In the genomic region with DNA sequence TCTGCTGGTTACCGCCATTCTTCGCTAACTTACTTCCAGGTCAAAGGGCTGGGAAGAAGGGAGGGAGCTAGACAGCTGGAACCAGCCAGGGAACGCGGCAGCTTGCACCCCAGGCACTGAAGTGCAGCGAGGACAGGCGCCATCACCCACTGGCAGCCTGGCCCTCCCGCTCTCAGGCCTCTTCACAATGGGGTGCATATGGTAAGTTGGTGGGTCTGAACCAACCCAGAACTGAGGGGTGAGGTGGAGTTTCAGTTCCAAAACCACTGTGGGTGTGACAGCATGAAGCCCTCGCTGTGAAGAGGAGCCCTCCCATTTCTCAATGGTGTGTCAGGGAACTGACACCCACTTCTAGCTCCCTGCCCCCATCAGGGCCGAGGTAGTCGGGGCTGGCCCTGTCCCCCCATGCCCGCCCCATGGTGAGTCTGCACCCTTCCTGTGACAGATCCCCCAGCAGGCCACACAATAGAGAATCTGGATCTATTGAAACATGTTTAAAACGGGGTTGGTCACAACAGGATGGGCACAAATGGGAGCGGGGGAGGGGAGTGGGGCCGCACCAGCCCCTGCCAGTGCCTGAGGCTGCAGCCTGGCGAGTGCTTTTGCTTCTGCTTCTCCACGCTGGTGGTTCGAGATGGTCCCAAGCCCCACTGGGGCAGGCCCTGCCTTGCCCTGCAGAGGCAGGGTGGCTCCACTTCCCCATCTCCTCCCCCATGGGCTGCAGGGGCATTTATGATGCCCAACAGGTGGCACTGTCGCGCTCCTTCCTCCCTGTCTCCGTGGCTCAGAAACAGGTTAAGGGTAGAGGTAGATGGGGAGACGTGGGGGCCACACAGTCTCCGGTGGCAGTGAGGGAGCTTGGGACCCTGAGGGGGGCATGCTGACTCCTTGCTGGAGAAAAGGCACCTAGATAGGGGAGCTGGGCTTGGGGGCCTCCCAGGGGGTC, we compare ENCODE assay signal across 1 cellular context.
A peak's percentile ranks its signal among the peaks of the same experiment; 100 is the strongest.
TF ChIP-seq lines count a peak whose summit lies in the region.

No MANE protein-coding gene starts in this region.

TF ChIP-seq in GM12878, 131 proteins besides CTCF, POLR2A, EP300 and RAD21 (continued from another document):
- TF ChIP-seq, protein P1, sequence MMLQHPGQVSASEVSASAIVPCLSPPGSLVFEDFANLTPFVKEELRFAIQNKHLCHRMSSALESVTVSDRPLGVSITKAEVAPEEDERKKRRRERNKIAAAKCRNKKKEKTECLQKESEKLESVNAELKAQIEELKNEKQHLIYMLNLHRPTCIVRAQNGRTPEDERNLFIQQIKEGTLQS (IDR thresholded peaks at IDR 0.05; ENCODE audit: borderline replicate concordance, extremely low read depth, low read depth, low read length), result no peak
- no peak for TF ChIP-seq ESRRA (IDR thresholded peaks at IDR 0.05; ENCODE audit: low read length)
- TF ChIP-seq RCOR1 (conservative IDR thresholded peaks at IDR 0.05; ENCODE audit: low read depth, low read length), result no peak; the same call in 1 of the 2 replicates
- TF ChIP-seq SMAD5 (IDR thresholded peaks at IDR 0.05; ENCODE audit: low read depth), result no peak; the same call in 1 of the 2 replicates
- TF ChIP-seq POLR2AphosphoS5 (IDR thresholded peaks at IDR 0.05; ENCODE audit: low read length), result peak; percentile 88
- TF ChIP-seq ETV6 (conservative IDR thresholded peaks at IDR 0.05 in 1 of 2, IDR thresholded peaks at IDR 0.05 in 1 of 2; ENCODE audit: borderline replicate concordance in 1 of 2, low read depth in 1 of 2), result no peak
- TF ChIP-seq EGR1 (IDR thresholded peaks at IDR 0.05; ENCODE audit: borderline replicate concordance in 1 of 2, low read depth in 2 of 2, low read length in 2 of 2), result 0 out of 3 replicates have a peak, but pooled peaks of 1 of the 2 experiments have one; percentile 23
- TF ChIP-seq BCL11A (IDR thresholded peaks at IDR 0.05; ENCODE audit: low read depth, low read length), result 0 out of 2 replicates have a peak, but pooled peaks have one; percentile 25
- TF ChIP-seq, protein P2, sequence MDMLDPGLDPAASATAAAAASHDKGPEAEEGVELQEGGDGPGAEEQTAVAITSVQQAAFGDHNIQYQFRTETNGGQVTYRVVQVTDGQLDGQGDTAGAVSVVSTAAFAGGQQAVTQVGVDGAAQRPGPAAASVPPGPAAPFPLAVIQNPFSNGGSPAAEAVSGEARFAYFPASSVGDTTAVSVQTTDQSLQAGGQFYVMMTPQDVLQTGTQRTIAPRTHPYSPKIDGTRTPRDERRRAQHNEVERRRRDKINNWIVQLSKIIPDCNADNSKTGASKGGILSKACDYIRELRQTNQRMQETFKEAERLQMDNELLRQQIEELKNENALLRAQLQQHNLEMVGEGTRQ (IDR thresholded peaks at IDR 0.05; ENCODE audit: borderline replicate concordance, low read depth, low read length), result no peak
- TF ChIP-seq, protein P3, sequence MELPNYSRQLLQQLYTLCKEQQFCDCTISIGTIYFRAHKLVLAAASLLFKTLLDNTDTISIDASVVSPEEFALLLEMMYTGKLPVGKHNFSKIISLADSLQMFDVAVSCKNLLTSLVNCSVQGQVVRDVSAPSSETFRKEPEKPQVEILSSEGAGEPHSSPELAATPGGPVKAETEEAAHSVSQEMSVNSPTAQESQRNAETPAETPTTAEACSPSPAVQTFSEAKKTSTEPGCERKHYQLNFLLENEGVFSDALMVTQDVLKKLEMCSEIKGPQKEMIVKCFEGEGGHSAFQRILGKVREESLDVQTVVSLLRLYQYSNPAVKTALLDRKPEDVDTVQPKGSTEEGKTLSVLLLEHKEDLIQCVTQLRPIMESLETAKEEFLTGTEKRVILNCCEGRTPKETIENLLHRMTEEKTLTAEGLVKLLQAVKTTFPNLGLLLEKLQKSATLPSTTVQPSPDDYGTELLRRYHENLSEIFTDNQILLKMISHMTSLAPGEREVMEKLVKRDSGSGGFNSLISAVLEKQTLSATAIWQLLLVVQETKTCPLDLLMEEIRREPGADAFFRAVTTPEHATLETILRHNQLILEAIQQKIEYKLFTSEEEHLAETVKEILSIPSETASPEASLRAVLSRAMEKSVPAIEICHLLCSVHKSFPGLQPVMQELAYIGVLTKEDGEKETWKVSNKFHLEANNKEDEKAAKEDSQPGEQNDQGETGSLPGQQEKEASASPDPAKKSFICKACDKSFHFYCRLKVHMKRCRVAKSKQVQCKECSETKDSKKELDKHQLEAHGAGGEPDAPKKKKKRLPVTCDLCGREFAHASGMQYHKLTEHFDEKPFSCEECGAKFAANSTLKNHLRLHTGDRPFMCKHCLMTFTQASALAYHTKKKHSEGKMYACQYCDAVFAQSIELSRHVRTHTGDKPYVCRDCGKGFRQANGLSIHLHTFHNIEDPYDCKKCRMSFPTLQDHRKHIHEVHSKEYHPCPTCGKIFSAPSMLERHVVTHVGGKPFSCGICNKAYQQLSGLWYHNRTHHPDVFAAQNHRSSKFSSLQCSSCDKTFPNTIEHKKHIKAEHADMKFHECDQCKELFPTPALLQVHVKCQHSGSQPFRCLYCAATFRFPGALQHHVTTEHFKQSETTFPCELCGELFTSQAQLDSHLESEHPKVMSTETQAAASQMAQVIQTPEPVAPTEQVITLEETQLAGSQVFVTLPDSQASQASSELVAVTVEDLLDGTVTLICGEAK (IDR thresholded peaks at IDR 0.05; ENCODE audit: borderline replicate concordance), result no peak
- TF ChIP-seq MYB (IDR thresholded peaks at IDR 0.05; ENCODE audit: borderline replicate concordance, low read depth, low read length), result no peak
- no peak for TF ChIP-seq JUNB (IDR thresholded peaks at IDR 0.05)
- TF ChIP-seq, protein P4, sequence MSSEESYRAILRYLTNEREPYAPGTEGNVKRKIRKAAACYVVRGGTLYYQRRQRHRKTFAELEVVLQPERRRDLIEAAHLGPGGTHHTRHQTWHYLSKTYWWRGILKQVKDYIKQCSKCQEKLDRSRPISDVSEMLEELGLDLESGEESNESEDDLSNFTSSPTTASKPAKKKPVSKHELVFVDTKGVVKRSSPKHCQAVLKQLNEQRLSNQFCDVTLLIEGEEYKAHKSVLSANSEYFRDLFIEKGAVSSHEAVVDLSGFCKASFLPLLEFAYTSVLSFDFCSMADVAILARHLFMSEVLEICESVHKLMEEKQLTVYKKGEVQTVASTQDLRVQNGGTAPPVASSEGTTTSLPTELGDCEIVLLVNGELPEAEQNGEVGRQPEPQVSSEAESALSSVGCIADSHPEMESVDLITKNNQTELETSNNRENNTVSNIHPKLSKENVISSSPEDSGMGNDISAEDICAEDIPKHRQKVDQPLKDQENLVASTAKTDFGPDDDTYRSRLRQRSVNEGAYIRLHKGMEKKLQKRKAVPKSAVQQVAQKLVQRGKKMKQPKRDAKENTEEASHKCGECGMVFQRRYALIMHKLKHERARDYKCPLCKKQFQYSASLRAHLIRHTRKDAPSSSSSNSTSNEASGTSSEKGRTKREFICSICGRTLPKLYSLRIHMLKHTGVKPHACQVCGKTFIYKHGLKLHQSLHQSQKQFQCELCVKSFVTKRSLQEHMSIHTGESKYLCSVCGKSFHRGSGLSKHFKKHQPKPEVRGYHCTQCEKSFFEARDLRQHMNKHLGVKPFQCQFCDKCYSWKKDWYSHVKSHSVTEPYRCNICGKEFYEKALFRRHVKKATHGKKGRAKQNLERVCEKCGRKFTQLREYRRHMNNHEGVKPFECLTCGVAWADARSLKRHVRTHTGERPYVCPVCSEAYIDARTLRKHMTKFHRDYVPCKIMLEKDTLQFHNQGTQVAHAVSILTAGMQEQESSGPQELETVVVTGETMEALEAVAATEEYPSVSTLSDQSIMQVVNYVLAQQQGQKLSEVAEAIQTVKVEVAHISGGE (CRISPR knock-in tag; IDR thresholded peaks at IDR 0.05), result no peak
- TF ChIP-seq SIX5 (IDR thresholded peaks at IDR 0.05; ENCODE audit: low read depth, low read length, severe bottlenecking), result no peak
- TF ChIP-seq POLR2AphosphoS2 (IDR thresholded peaks at IDR 0.05; ENCODE audit: low read depth, low read length), result peak; percentile 90
- no peak for TF ChIP-seq SP1 (IDR thresholded peaks at IDR 0.05; ENCODE audit: low read depth, low read length)
- TF ChIP-seq, protein P5, sequence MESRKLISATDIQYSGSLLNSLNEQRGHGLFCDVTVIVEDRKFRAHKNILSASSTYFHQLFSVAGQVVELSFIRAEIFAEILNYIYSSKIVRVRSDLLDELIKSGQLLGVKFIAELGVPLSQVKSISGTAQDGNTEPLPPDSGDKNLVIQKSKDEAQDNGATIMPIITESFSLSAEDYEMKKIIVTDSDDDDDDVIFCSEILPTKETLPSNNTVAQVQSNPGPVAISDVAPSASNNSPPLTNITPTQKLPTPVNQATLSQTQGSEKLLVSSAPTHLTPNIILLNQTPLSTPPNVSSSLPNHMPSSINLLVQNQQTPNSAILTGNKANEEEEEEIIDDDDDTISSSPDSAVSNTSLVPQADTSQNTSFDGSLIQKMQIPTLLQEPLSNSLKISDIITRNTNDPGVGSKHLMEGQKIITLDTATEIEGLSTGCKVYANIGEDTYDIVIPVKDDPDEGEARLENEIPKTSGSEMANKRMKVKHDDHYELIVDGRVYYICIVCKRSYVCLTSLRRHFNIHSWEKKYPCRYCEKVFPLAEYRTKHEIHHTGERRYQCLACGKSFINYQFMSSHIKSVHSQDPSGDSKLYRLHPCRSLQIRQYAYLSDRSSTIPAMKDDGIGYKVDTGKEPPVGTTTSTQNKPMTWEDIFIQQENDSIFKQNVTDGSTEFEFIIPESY (IDR thresholded peaks at IDR 0.05), result no peak
- peak; percentile 63 for TF ChIP-seq RUNX3 (IDR thresholded peaks at IDR 0.05; ENCODE audit: low read length)
- TF ChIP-seq ASH2L (IDR thresholded peaks at IDR 0.05; ENCODE audit: borderline replicate concordance, low read depth), result no peak
- no peak for TF ChIP-seq STAT3 (IDR thresholded peaks at IDR 0.05; ENCODE audit: low read depth, low read length)
- TF ChIP-seq MEF2A (IDR thresholded peaks at IDR 0.05; ENCODE audit: insufficient read depth, low read depth, low read length), result no peak
- TF ChIP-seq, protein P6, sequence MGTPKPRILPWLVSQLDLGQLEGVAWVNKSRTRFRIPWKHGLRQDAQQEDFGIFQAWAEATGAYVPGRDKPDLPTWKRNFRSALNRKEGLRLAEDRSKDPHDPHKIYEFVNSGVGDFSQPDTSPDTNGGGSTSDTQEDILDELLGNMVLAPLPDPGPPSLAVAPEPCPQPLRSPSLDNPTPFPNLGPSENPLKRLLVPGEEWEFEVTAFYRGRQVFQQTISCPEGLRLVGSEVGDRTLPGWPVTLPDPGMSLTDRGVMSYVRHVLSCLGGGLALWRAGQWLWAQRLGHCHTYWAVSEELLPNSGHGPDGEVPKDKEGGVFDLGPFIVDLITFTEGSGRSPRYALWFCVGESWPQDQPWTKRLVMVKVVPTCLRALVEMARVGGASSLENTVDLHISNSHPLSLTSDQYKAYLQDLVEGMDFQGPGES (IDR thresholded peaks at IDR 0.05), result no peak
- no peak for TF ChIP-seq YBX1 (IDR thresholded peaks at IDR 0.05)
- TF ChIP-seq, protein P7, sequence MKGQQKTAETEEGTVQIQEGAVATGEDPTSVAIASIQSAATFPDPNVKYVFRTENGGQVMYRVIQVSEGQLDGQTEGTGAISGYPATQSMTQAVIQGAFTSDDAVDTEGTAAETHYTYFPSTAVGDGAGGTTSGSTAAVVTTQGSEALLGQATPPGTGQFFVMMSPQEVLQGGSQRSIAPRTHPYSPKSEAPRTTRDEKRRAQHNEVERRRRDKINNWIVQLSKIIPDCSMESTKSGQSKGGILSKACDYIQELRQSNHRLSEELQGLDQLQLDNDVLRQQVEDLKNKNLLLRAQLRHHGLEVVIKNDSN (IDR thresholded peaks at IDR 0.05; ENCODE audit: borderline replicate concordance, extremely low read length, insufficient read depth, low read depth, low read length), result no peak
